9 cellular contexts compared by ENCODE assay signal in the genomic region with DNA sequence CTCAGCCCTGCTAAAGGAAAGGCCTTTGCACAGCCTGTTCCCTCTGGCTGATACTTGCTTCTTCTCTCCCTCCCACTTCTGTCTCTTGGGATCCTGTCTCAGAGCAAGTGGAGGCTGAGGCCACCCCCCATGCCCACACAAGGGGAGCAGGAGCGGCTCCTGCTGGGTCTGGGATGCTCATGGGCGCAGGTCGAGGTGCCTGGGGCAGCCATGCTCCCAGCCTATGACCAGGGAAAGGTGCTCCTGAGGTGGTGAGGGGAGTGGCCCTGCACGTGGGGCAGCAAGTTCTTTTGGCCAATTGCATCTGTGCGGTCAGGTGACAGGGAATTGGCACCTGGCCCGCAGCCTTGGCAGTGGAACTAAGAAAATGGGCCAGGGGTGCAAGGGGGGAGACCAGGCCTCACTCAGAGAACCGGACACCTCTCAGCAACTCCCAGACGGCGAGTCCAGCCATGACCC. TPM values are rescaled to one million over a fixed set of nuclear protein-coding genes. Genes with fewer than 3 reads are reported as not detected.
DNase-seq lines count a peak whose midpoint lies in the region; ATAC-seq lines count a peak whose summit lies in the region.
"Had no signal": no experiment of that assay in that cellular context is flagged by ENCODE, and none has a peak within 500 bp of the region (broad histone marks: within the 10 kb centered on the region; RNA-seq: fewer than 3 reads in every experiment).

No MANE protein-coding gene starts in this region.

- POLR2A ChIA-PET in activated CD4-positive, alpha-beta T cell treated with anti-CD3 and anti-CD28 coated beads for 36 hours (lab: Charles Lee), result no interaction called here

- CTCF ChIA-PET in activated CD4-positive, alpha-beta T cell treated with anti-CD3 and anti-CD28 coated beads for 36 hours (lab: Charles Lee), result interaction anchor here (1.4 kb wide), 1 partner anchor 24 kb away, joined by 5 read pairs; the partner anchor contains the start of gene TUBGCP6

- H3K9me3 Mint-ChIP-seq in activated CD4-positive, alpha-beta T cell treated with anti-CD3 and anti-CD28 coated beads for 36 hours (ENCODE audit: low read depth), result no peaks in the 10 kb centered on the region
- H3K9me3 Mint-ChIP-seq: activated naive CD8-positive, alpha-beta T cell treated with anti-CD3 and anti-CD28 coated beads, Interleukin-2, amount 10 ng/mL, durations not matched to agents 7 days and 5 days had no signal

- no peak overlapping the region for H3K27ac Mint-ChIP-seq in activated CD4-positive, alpha-beta T cell treated with anti-CD3 and anti-CD28 coated beads for 36 hours
- H3K27ac Mint-ChIP-seq: activated naive CD8-positive, alpha-beta T cell treated with anti-CD3 and anti-CD28 coated beads, Interleukin-2, amount 10 ng/mL, durations not matched to agents 7 days and 5 days had no signal

- H3K4me1 Mint-ChIP-seq in activated CD4-positive, alpha-beta T cell treated with anti-CD3 and anti-CD28 coated beads for 36 hours, result peaks cover 13% of the 10 kb centered on the region

- peak overlapping the region; percentile 10 for H3K4me3 Mint-ChIP-seq in activated CD4-positive, alpha-beta T cell treated with anti-CD3 and anti-CD28 coated beads for 36 hours

- intact Hi-C loops in activated CD4-positive, alpha-beta T cell treated with anti-CD3 and anti-CD28 coated beads for 36 hours (cut with DNase I, micrococcal nuclease), result no loop called here
- intact Hi-C loops in sciatic nerve (cut with DNase I), result loop anchor here (2.0 kb wide), 1 partner anchor 58 kb away; the partner anchor contains the start of gene DENND6B

- H3K36me3 Mint-ChIP-seq in activated CD4-positive, alpha-beta T cell treated with anti-CD3 and anti-CD28 coated beads for 36 hours (ENCODE audit: low read depth), result no peaks in the 10 kb centered on the region
- H3K36me3 Mint-ChIP-seq: activated naive CD8-positive, alpha-beta T cell treated with anti-CD3 and anti-CD28 coated beads, Interleukin-2, amount 10 ng/mL, durations not matched to agents 7 days and 5 days had no signal

- DNase-seq in activated CD4-positive, alpha-beta T cell treated with anti-CD3 and anti-CD28 coated beads for 36 hours, result no peak
- DNase-seq in activated CD4-positive, alpha-beta T cell treated with anti-CD3 and anti-CD28 coated beads for 1 hour, result no peak
- DNase-seq in NCI-H1105 treated with DMSO at 0.1 percent for 48 hours (lab: John Stamatoyannopoulos, UW), result peak; percentile 58
- peak; percentile 34 for DNase-seq in dermis blood vessel endothelial cell
- DNase-seq in sciatic nerve (ENCODE audit: low spot score), result no peak
- no peak for DNase-seq in cerebellar nuclear complex (lab: John Stamatoyannopoulos, UW)
- DNase-seq: activated naive CD8-positive, alpha-beta T cell treated with anti-CD3 and anti-CD28 coated beads, Interleukin-2, amount 10 ng/mL, durations not matched to agents 7 days and 5 days had no signal

- no peak for ATAC-seq in activated CD4-positive, alpha-beta T cell treated with anti-CD3 and anti-CD28 coated beads for 36 hours
- peak; percentile 1 for ATAC-seq in sciatic nerve
- ATAC-seq in GM19023 (IDR thresholded peaks at IDR 0.05; ENCODE audit: unreplicated experiment), result no peak
- ATAC-seq in HG03025 (IDR thresholded peaks at IDR 0.05; ENCODE audit: low FRiP score, unreplicated experiment), result no peak

- H3K27me3 Mint-ChIP-seq in activated CD4-positive, alpha-beta T cell treated with anti-CD3 and anti-CD28 coated beads for 36 hours, result peaks cover 3% of the 10 kb centered on the region

RNA-seq across cellular contexts. Expression of gene MAPK11, which starts 1.5 kb away (rescaled TPM):
- 10 to 100 TPM; 11.6 to 13.6 TPM for total RNA-seq in activated CD4-positive, alpha-beta T cell treated with anti-CD3 and anti-CD28 coated beads for 36 hours
- total RNA-seq in dermis blood vessel endothelial cell (21.4 and 41.7 TPM in 2 replicates), sciatic nerve (20.4 TPM)

RNA-seq across cellular contexts. Expression of gene MAPK12, which starts 7.2 kb away (rescaled TPM):
- 1 to 10 TPM; 5.4 to 8.1 TPM for total RNA-seq in activated CD4-positive, alpha-beta T cell treated with anti-CD3 and anti-CD28 coated beads for 36 hours
- total RNA-seq in dermis blood vessel endothelial cell (73.4 and 118 TPM in 2 replicates), sciatic nerve (17.8 TPM)

RNA-seq across cellular contexts. Expression of gene HDAC10, which starts 17.6 kb away (rescaled TPM):
- total RNA-seq in activated CD4-positive, alpha-beta T cell treated with anti-CD3 and anti-CD28 coated beads for 36 hours, result 10 to 100 TPM; 33.5 to 41.5 TPM
- total RNA-seq in dermis blood vessel endothelial cell (35.2 and 39.5 TPM in 2 replicates), sciatic nerve (32.4 TPM)

RNA-seq across cellular contexts. Expression of gene TUBGCP6, which starts 23.9 kb away (rescaled TPM):
- total RNA-seq in activated CD4-positive, alpha-beta T cell treated with anti-CD3 and anti-CD28 coated beads for 36 hours, result 10 to 100 TPM; 42.2 to 49.2 TPM
- total RNA-seq in dermis blood vessel endothelial cell (28.5 and 38.1 TPM in 2 replicates), sciatic nerve (47.6 TPM)

RNA-seq across cellular contexts. Expression of gene PLXNB2, which starts 38.8 kb away (rescaled TPM):
- total RNA-seq in activated CD4-positive, alpha-beta T cell treated with anti-CD3 and anti-CD28 coated beads for 36 hours, result 1 to 10 TPM; 5.5 to 6.3 TPM
- 96.1 and 135 TPM in 2 replicates for total RNA-seq in dermis blood vessel endothelial cell
- total RNA-seq in sciatic nerve, result 160 TPM

Comparison
In these comparisons a context has a peak if more than half of its experiments do, and no peak if none do; other contexts are left out.
1. DNase-seq: peak in NCI-H1105 treated with DMSO at 0.1 percent for 48 hours (single experiment) and dermis blood vessel endothelial cell (single experiment); none in activated CD4-positive, alpha-beta T cell treated with anti-CD3 and anti-CD28 coated beads for 36 hours (single experiment), activated CD4-positive, alpha-beta T cell treated with anti-CD3 and anti-CD28 coated beads for 1 hour (single experiment), sciatic nerve (single experiment) and cerebellar nuclear complex (0 of 2).